19 cellular contexts compared by ENCODE assay signal in the genomic region with DNA sequence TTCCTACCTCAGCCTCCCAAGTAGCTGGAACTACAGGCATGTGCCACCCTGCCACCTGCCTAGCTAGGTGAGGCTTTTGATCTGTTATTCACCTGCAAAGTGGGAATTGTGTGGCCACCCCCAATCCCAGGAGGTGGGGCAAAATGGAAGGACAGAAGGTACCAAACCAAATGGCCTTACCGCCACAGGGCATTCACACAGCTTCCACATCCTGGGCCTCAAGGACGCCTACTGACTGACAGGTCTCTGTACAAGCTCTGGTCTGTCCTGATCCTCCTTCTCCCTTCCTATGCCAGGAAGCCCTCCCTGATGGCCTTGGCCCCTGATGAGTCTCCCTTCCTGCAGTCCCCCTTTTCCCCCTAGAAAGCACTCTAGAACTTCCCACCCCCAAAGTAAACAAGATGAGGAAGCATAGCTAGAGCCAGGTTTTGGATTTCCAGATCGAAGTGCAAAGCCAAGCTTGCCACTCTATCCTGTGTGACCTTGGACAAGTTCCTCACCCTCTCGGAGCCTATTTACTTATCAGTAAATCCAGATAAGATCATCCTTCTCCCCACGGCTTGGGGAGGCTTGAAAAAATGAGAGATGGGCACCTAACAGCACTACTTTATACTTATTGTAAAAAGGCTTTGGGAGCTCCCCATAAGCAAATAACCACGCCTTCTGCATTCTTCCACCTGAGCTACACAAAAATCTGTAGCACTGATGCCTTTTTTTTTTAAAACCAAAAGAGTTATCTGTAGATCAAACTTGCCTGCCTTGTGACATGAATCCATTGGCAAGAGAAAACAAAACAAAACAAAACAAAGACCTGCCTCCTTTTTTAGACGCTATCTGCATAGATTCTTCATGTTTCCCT. TPM values are rescaled to one million over a fixed set of nuclear protein-coding genes. Genes with fewer than 3 reads are reported as not detected.
A peak's percentile ranks its signal among the peaks of the same experiment; 100 is the strongest.
DNase-seq lines count a peak whose midpoint lies in the region; ATAC-seq and TF ChIP-seq lines count a peak whose summit lies in the region.
"Had no signal": no experiment of that assay in that cellular context is flagged by ENCODE, and none has a peak within 500 bp of the region (broad histone marks: within the 10 kb centered on the region; RNA-seq: fewer than 3 reads in every experiment).

No MANE protein-coding gene starts in this region.

- 31% methylated on average over 6 of the region's 7 CpGs for WGBS in right lobe of liver (ENCODE audit: insufficient coverage, low coverage, low lambda C conversion rate, missing lambda C conversion rate)

- H3K27ac ChIP-seq in caudate nucleus (ENCODE audit: low read depth, low read length) (peak overlapping the region; percentile 76), right lobe of liver (no peak overlapping the region)
- H3K27ac ChIP-seq: 22Rv1, tibial artery had no signal

- no peak for TF ChIP-seq POLR2A in right lobe of liver (IDR thresholded peaks at IDR 0.05)

- H3K4me1 Mint-ChIP-seq in activated CD8-positive, alpha-beta T cell treated with anti-CD3 and anti-CD28 coated beads, Interleukin-2, amount 10 ng/mL, durations not matched to agents 7 days and 5 days (ENCODE audit: low read depth), result peaks cover 43% of the 10 kb centered on the region
- H3K4me1 Mint-ChIP-seq in activated CD8-positive, alpha-beta T cell treated with anti-CD3 and anti-CD28 coated beads for 36 hours (ENCODE audit: low read depth), result peaks cover 26% of the 10 kb centered on the region
- H3K4me1 Mint-ChIP-seq in type B pancreatic cell (ENCODE audit: unreplicated experiment), result peaks cover 10% of the 10 kb centered on the region
- H3K4me1 Mint-ChIP-seq: nephron had no signal

- peaks cover 25% of the 10 kb centered on the region for H3K27me3 Mint-ChIP-seq in activated CD8-positive, alpha-beta T cell treated with anti-CD3 and anti-CD28 coated beads, Interleukin-2, amount 10 ng/mL, durations not matched to agents 7 days and 5 days (ENCODE audit: low read depth)
- H3K27me3 Mint-ChIP-seq in activated CD8-positive, alpha-beta T cell treated with anti-CD3 and anti-CD28 coated beads for 36 hours, result peaks cover 9% of the 10 kb centered on the region
- peaks cover 32% of the 10 kb centered on the region for H3K27me3 Mint-ChIP-seq in type B pancreatic cell
- H3K27me3 Mint-ChIP-seq: activated CD4-positive, alpha-beta T cell treated with anti-CD3 and anti-CD28 coated beads for 36 hours had no signal

- H3K9me3 ChIP-seq in right lobe of liver, result no peaks in the 10 kb centered on the region
- H3K9me3 ChIP-seq: tibial artery had no signal

- TF ChIP-seq CTCF in activated CD8-positive, alpha-beta T cell treated with anti-CD3 and anti-CD28 coated beads for 36 hours (IDR thresholded peaks at IDR 0.05), result no peak
- no peak for TF ChIP-seq CTCF in right lobe of liver (IDR thresholded peaks at IDR 0.05)
- TF ChIP-seq CTCF in type B pancreatic cell (conservative IDR thresholded peaks at IDR 0.05), result no peak

- H3K4me3 Mint-ChIP-seq in activated CD8-positive, alpha-beta T cell treated with anti-CD3 and anti-CD28 coated beads, Interleukin-2, amount 10 ng/mL, durations not matched to agents 7 days and 5 days, result no peak overlapping the region
- H3K4me3 Mint-ChIP-seq in activated CD8-positive, alpha-beta T cell treated with anti-CD3 and anti-CD28 coated beads for 36 hours, result no peak overlapping the region
- H3K4me3 Mint-ChIP-seq in type B pancreatic cell, result peak overlapping the region; percentile 51
- H3K4me3 Mint-ChIP-seq: activated CD4-positive, alpha-beta T cell treated with anti-CD3 and anti-CD28 coated beads for 36 hours; nephron; stimulated activated effector memory CD8-positive, alpha-beta T cell treated with anti-CD3 and anti-CD28 coated beads, Interleukin-12 subunit alpha, Interleukin-12 subunit beta, amount 100 ng/mL, for 72 hours had no signal

- H3K4me3 ChIP-seq in right lobe of liver, result no peak overlapping the region
- H3K4me3 ChIP-seq: tibial artery had no signal

- no peaks in the 10 kb centered on the region for H3K36me3 ChIP-seq in right lobe of liver
- H3K36me3 ChIP-seq: tibial artery had no signal

- no peak for ATAC-seq in activated CD8-positive, alpha-beta T cell treated with anti-CD3 and anti-CD28 coated beads, Interleukin-2, amount 10 ng/mL, durations not matched to agents 7 days and 5 days
- no peak for ATAC-seq in activated CD8-positive, alpha-beta T cell treated with anti-CD3 and anti-CD28 coated beads for 36 hours
- ATAC-seq in right lobe of liver (peak in 3 of 4 donors; percentile 10 to 31 (median 25)), GM21390 (IDR thresholded peaks at IDR 0.05; ENCODE audit: unreplicated experiment) (no peak), HG03135 (IDR thresholded peaks at IDR 0.05; ENCODE audit: unreplicated experiment) (no peak)
- ATAC-seq: activated CD4-positive, alpha-beta T cell treated with anti-CD3 and anti-CD28 coated beads for 36 hours; stimulated activated effector memory CD8-positive, alpha-beta T cell treated with anti-CD3 and anti-CD28 coated beads, Interleukin-12 subunit alpha, Interleukin-12 subunit beta, amount 100 ng/mL, for 72 hours had no signal

- peaks cover 0 to 17% (median 7%) of the 10 kb centered on the region in 4 donors for H3K4me1 ChIP-seq in right lobe of liver

- DNase-seq in activated CD8-positive, alpha-beta T cell treated with anti-CD3 and anti-CD28 coated beads, Interleukin-2, amount 10 ng/mL, durations not matched to agents 7 days and 5 days, result no peak
- DNase-seq in activated CD8-positive, alpha-beta T cell treated with anti-CD3 and anti-CD28 coated beads for 36 hours, result no peak
- DNase-seq in caudate nucleus (lab: John Stamatoyannopoulos, UW) (no peak), right lobe of liver (no peak), type B pancreatic cell (ENCODE audit: extremely low spot score, unreplicated experiment) (no peak)
- no peak for DNase-seq in stimulated activated naive CD4-positive, alpha-beta T cell treated with Interleukin-2 at 50 U/mL for 16 hours (lab: John Stamatoyannopoulos, UW)
- DNase-seq: activated CD4-positive, alpha-beta T cell treated with anti-CD3 and anti-CD28 coated beads for 36 hours; erythroblast; foreskin melanocyte; kidney glomerular epithelial cell; NCI-H2171; NCI-H526; SW 1271; tibial artery had no signal

- H3K9me3 Mint-ChIP-seq in activated CD8-positive, alpha-beta T cell treated with anti-CD3 and anti-CD28 coated beads, Interleukin-2, amount 10 ng/mL, durations not matched to agents 7 days and 5 days (ENCODE audit: insufficient read depth), result no peaks in the 10 kb centered on the region
- H3K9me3 Mint-ChIP-seq in activated CD8-positive, alpha-beta T cell treated with anti-CD3 and anti-CD28 coated beads for 36 hours, result no peaks in the 10 kb centered on the region
- no peaks in the 10 kb centered on the region for H3K9me3 Mint-ChIP-seq in type B pancreatic cell
- H3K9me3 Mint-ChIP-seq: nephron; stimulated activated effector memory CD8-positive, alpha-beta T cell treated with anti-CD3 and anti-CD28 coated beads, Interleukin-12 subunit alpha, Interleukin-12 subunit beta, amount 100 ng/mL, for 72 hours had no signal

- POLR2A ChIA-PET in activated CD8-positive, alpha-beta T cell treated with anti-CD3 and anti-CD28 coated beads, Interleukin-2, amount 10 ng/mL, durations not matched to agents 7 days and 5 days (lab: Charles Lee), result interaction anchor here (2.6 kb wide), 1 partner anchor 20 kb away, joined by 8 read pairs; no protein-coding TSS in a partner anchor
- POLR2A ChIA-PET in activated CD8-positive, alpha-beta T cell treated with anti-CD3 and anti-CD28 coated beads for 36 hours (lab: Charles Lee), result interaction anchor here (1.7 kb wide), 1 partner anchor 167 kb away, joined by 6 read pairs; the partner anchor contains the start of genes CIAPIN1 and COQ9

- no peaks in the 10 kb centered on the region for H3K36me3 Mint-ChIP-seq in activated CD8-positive, alpha-beta T cell treated with anti-CD3 and anti-CD28 coated beads, Interleukin-2, amount 10 ng/mL, durations not matched to agents 7 days and 5 days (ENCODE audit: low read depth)
- no peaks in the 10 kb centered on the region for H3K36me3 Mint-ChIP-seq in activated CD8-positive, alpha-beta T cell treated with anti-CD3 and anti-CD28 coated beads for 36 hours (ENCODE audit: low read depth)
- H3K36me3 Mint-ChIP-seq in type B pancreatic cell, result no peaks in the 10 kb centered on the region
- H3K36me3 Mint-ChIP-seq: stimulated activated effector memory CD8-positive, alpha-beta T cell treated with anti-CD3 and anti-CD28 coated beads, Interleukin-12 subunit alpha, Interleukin-12 subunit beta, amount 100 ng/mL, for 72 hours had no signal

- CTCF ChIA-PET in activated CD8-positive, alpha-beta T cell treated with anti-CD3 and anti-CD28 coated beads, Interleukin-2, amount 10 ng/mL, durations not matched to agents 7 days and 5 days (lab: Charles Lee), result interaction anchor here (0.9 to 3.3 kb wide), 5 partner anchors 13 to 137 kb away, joined by 3 to 11 read pairs (median 4); no protein-coding TSS in a partner anchor
- CTCF ChIA-PET in activated CD8-positive, alpha-beta T cell treated with anti-CD3 and anti-CD28 coated beads for 36 hours (lab: Charles Lee), result interaction anchor here (0.8 to 1.3 kb wide), 3 partner anchors 17 to 30 kb away, joined by 3 to 4 read pairs (median 3); no protein-coding TSS in a partner anchor

- H3K27ac Mint-ChIP-seq in activated CD8-positive, alpha-beta T cell treated with anti-CD3 and anti-CD28 coated beads, Interleukin-2, amount 10 ng/mL, durations not matched to agents 7 days and 5 days, result peak overlapping the region; percentile 11
- H3K27ac Mint-ChIP-seq in activated CD8-positive, alpha-beta T cell treated with anti-CD3 and anti-CD28 coated beads for 36 hours, result no peak overlapping the region
- H3K27ac Mint-ChIP-seq in type B pancreatic cell, result peak overlapping the region; percentile 19
- H3K27ac Mint-ChIP-seq: activated CD4-positive, alpha-beta T cell treated with anti-CD3 and anti-CD28 coated beads for 36 hours; nephron; stimulated activated effector memory CD8-positive, alpha-beta T cell treated with anti-CD3 and anti-CD28 coated beads, Interleukin-12 subunit alpha, Interleukin-12 subunit beta, amount 100 ng/mL, for 72 hours had no signal

- intact Hi-C loops in activated CD8-positive, alpha-beta T cell treated with anti-CD3 and anti-CD28 coated beads for 36 hours (cut with micrococcal nuclease), result no loop called here
- intact Hi-C loops in right lobe of liver (cut with DNase I), result no loop called here

- H3K27me3 ChIP-seq in right lobe of liver, result no peaks in the 10 kb centered on the region

RNA-seq across cellular contexts. Expression of gene PLLP, which starts 4.5 kb away (rescaled TPM):
- total RNA-seq in activated CD8-positive, alpha-beta T cell treated with anti-CD3 and anti-CD28 coated beads, Interleukin-2, amount 10 ng/mL, durations not matched to agents 7 days and 5 days, result under 1 TPM; 0.18 to 0.37 TPM
- under 1 TPM; 0.51 to 0.65 TPM for total RNA-seq in activated CD8-positive, alpha-beta T cell treated with anti-CD3 and anti-CD28 coated beads for 36 hours
- total RNA-seq in right lobe of liver (1 to 10 TPM; 2.1 to 7.4 (median 3.8) TPM), type B pancreatic cell (ENCODE audit: low replicate concordance) (4.9 and 5.1 TPM in 2 replicates)

RNA-seq across cellular contexts. Expression of gene ARL2BP, which starts 35.0 kb away (rescaled TPM):
- total RNA-seq in activated CD8-positive, alpha-beta T cell treated with anti-CD3 and anti-CD28 coated beads, Interleukin-2, amount 10 ng/mL, durations not matched to agents 7 days and 5 days, result 10 to 100 TPM; 33.3 to 36.9 TPM
- 10 to 100 TPM in 1 of 2 experiments, 1 to 10 TPM in 1; 9.4 to 11.0 TPM for total RNA-seq in activated CD8-positive, alpha-beta T cell treated with anti-CD3 and anti-CD28 coated beads for 36 hours
- 10 to 100 TPM; 19.3 to 26.8 (median 22.0) TPM for total RNA-seq in right lobe of liver
- 37.7 and 49.4 TPM in 2 replicates for total RNA-seq in type B pancreatic cell (ENCODE audit: low replicate concordance)

Comparison
In these comparisons a context has a peak if more than half of its experiments do, and no peak if none do; other contexts are left out.
1. ATAC-seq: peak in right lobe of liver (3 of 4); none in activated CD8-positive, alpha-beta T cell treated with anti-CD3 and anti-CD28 coated beads, Interleukin-2, amount 10 ng/mL, durations not matched to agents 7 days and 5 days (single experiment), activated CD8-positive, alpha-beta T cell treated with anti-CD3 and anti-CD28 coated beads for 36 hours (single experiment), GM21390 (single experiment) and HG03135 (single experiment).